21 cellular contexts compared by ENCODE assay signal in the genomic region with DNA sequence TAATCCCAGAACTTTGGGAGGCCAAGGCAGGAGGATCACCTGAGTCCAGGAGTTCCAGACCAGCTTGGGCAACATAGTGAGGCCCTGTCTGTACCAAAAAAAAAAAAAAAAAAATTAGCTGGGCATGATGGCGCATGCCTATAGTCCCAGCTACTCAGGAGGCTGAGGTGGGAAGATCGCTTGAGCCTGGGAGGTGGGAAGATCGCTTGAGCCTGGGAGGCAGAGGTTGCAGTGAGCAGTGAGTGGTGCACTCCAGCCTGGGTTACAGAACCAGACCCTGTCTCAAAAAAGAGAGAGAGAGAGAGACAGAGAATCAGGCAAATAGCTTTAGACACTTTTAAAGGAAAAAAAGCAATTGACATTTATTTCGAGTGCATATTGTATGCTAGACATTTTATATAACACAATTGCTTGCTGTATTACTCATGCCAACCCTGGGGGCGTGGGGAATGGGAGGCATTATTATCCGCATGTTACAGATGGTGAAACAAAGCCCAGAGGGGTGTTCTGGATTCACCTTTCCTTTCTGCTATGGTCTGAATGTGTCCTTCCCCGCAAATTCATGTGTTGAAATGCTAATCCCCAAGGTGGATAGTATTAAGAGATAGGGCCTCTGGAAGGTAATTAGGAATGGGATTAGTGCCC.
"Had no signal": no experiment of that assay in that cellular context is flagged by ENCODE, and none has a peak within 500 bp of the region (broad histone marks: within the 10 kb centered on the region; RNA-seq: fewer than 3 reads in every experiment).

No MANE protein-coding gene starts in this region.

- H3K27ac Mint-ChIP-seq: natural killer cell had no signal

- H3K4me1 ChIP-seq: heart right ventricle, prostate gland, spleen, testis, tibial nerve had no signal

- H3K27ac ChIP-seq: coronary artery, heart right ventricle, ovary, prostate gland, spleen, testis, tibial nerve had no signal

- H3K4me3 Mint-ChIP-seq: natural killer cell, neural crest cell had no signal

- H3K36me3 Mint-ChIP-seq: natural killer cell had no signal

- H3K4me3 ChIP-seq: coronary artery, dorsolateral prefrontal cortex, heart right ventricle, mucosa of descending colon, ovary, prostate gland, spleen, testis, tibial nerve had no signal

- H3K36me3 ChIP-seq: ovary, prostate gland had no signal

- H3K9me3 Mint-ChIP-seq: natural killer cell, neural crest cell had no signal

- DNase-seq: central memory CD4-positive, alpha-beta T cell; dorsolateral prefrontal cortex; effector memory CD4-positive, alpha-beta T cell; heart right ventricle; mucosa of descending colon; natural killer cell; ovary; retina; spleen; stimulated activated CD4-positive, alpha-beta T cell treated with anti-CD3 and anti-CD28 coated beads, Interleukin-15, amount 100 ng/mL, for 24 hours; stimulated activated CD4-positive, alpha-beta T cell treated with anti-CD3 and anti-CD28 coated beads, Interleukin-1b, Interleukin-23, amount 100 ng/mL, for 48 hours; stimulated activated CD4-positive, alpha-beta T cell treated with anti-CD3 and anti-CD28 coated beads, Interleukin-4, amount 100 ng/mL, for 24 hours; stimulated activated naive CD8-positive, alpha-beta T cell treated with anti-CD3 and anti-CD28 coated beads, Interleukin-15, Interleukin-2, amounts not matched to agents 100 U/mL and 50 U/mL, for 24 hours; testis had no signal

- H3K9me3 ChIP-seq: heart right ventricle, mucosa of descending colon, ovary, prostate gland, spleen, testis, tibial nerve had no signal

- ATAC-seq: esophagus mucosa; heart right ventricle; left lobe of liver; mucosa of descending colon; natural killer cell; sciatic nerve; stimulated activated naive CD8-positive, alpha-beta T cell treated with anti-CD3 and anti-CD28 coated beads, Interleukin-15, Interleukin-2, amounts not matched to agents 100 U/mL and 50 U/mL, for 24 hours had no signal

- H3K4me1 Mint-ChIP-seq: natural killer cell had no signal

- H3K27me3 ChIP-seq: dorsolateral prefrontal cortex, heart right ventricle, ovary, spleen, testis, tibial nerve had no signal
